22 cellular contexts compared by ENCODE assay signal in genomic region chr2:118279005-118279404, GRCh38.
DNase-seq lines count a peak whose midpoint lies in the region; ATAC-seq and TF ChIP-seq lines count a peak whose summit lies in the region.
"Had no signal": no experiment of that assay in that cellular context is flagged by ENCODE, and none has a peak within 500 bp of the region (broad histone marks: within the 10 kb centered on the region; RNA-seq: fewer than 3 reads in every experiment).

No MANE protein-coding gene starts in this region.

- H3K56ac ChIP-seq in mesendoderm (ENCODE audit: low read length) = no peak overlapping the region

- no peak overlapping the region for H3K4ac ChIP-seq in mesendoderm (ENCODE audit: low read depth, low read length)

- no peak overlapping the region for H3K23ac ChIP-seq in mesendoderm (ENCODE audit: low read length)

- H3K27ac ChIP-seq in breast epithelium (no peak overlapping the region), mesendoderm (ENCODE audit: low read depth, low read length) (no peak overlapping the region), RWPE1 (no peak overlapping the region)
- H3K27ac ChIP-seq: 22Rv1, BLaER1, C4-2B had no signal

- H3K4me3 Mint-ChIP-seq in activated T-cell treated with anti-CD3 and anti-CD28 coated beads, Interleukin-2, amount 50 U/mL, for 4 hours = no peak overlapping the region
- H3K4me3 Mint-ChIP-seq: B cell; CD4-positive, CD25-positive, alpha-beta regulatory T cell; CD8-positive, alpha-beta T cell; GM23338; H9 had no signal

- no peaks in the 10 kb centered on the region for H3K9me3 Mint-ChIP-seq in activated T-cell treated with anti-CD3 and anti-CD28 coated beads, Interleukin-2, amount 50 U/mL, for 4 hours
- H3K9me3 Mint-ChIP-seq: CD8-positive, alpha-beta T cell; GM23338; H9 had no signal

- peaks cover 24% of the 10 kb centered on the region for H3K27me3 Mint-ChIP-seq in activated T-cell treated with anti-CD3 and anti-CD28 coated beads, Interleukin-2, amount 50 U/mL, for 4 hours (ENCODE audit: low read depth)

- no peaks in the 10 kb centered on the region for H3K79me2 ChIP-seq in mesendoderm (ENCODE audit: control insufficient read depth, insufficient read depth, low read length)

- intact Hi-C loops in breast epithelium (cut with DNase I; ENCODE audit: low total_unique reads) (no loop called here), cardiac septum (cut with DNase I) (no loop called here)

- no peak overlapping the region for H4K8ac ChIP-seq in mesendoderm (ENCODE audit: low read depth, low read length)

- H3K79me1 ChIP-seq in mesendoderm (ENCODE audit: low read length) = no peaks in the 10 kb centered on the region

- H3K4me1 ChIP-seq in breast epithelium (no peaks in the 10 kb centered on the region), mesendoderm (ENCODE audit: control insufficient read depth, low read depth, low read length) (peaks cover 12% of the 10 kb centered on the region)
- H3K4me1 ChIP-seq: BLaER1, Caco-2 had no signal

- no peak overlapping the region for H2BK120ac ChIP-seq in mesendoderm (ENCODE audit: low read depth, low read length)

- no peak overlapping the region for H2AK5ac ChIP-seq in mesendoderm (ENCODE audit: low read length)

- no peaks in the 10 kb centered on the region for H3K4me1 Mint-ChIP-seq in activated T-cell treated with anti-CD3 and anti-CD28 coated beads, Interleukin-2, amount 50 U/mL, for 4 hours (ENCODE audit: low read depth)
- H3K4me1 Mint-ChIP-seq: B cell; CD4-positive, CD25-positive, alpha-beta regulatory T cell had no signal

- no peaks in the 10 kb centered on the region for H3K36me3 Mint-ChIP-seq in activated T-cell treated with anti-CD3 and anti-CD28 coated beads, Interleukin-2, amount 50 U/mL, for 4 hours (ENCODE audit: insufficient read depth)
- H3K36me3 Mint-ChIP-seq: CD4-positive, CD25-positive, alpha-beta regulatory T cell; CD8-positive, alpha-beta T cell had no signal

- DNase-seq in T47D (ENCODE audit: low read depth in 1 of 2, low spot score in 1 of 2) (peak; percentile 2 to 5), breast epithelium (ENCODE audit: low spot score in 2 of 2) (no peak), epithelial cell of esophagus (ENCODE audit: low read depth) (peak; percentile 54), mesendoderm (peak; percentile 29), cardiac septum (ENCODE audit: low spot score) (no peak), RWPE1 (ENCODE audit: low spot score) (no peak)
- DNase-seq in activated T-cell treated with anti-CD3 and anti-CD28 coated beads, Interleukin-2, amount 50 U/mL, for 4 hours = no peak
- DNase-seq: Caco-2; CD4-positive, CD25-positive, alpha-beta regulatory T cell; CD8-positive, alpha-beta T cell; DMS153; DND-41; EL; GDM1; H9 had no signal

- no peak overlapping the region for H3K4me3 ChIP-seq in breast epithelium
- no peak overlapping the region for H3K4me3 ChIP-seq in epithelial cell of esophagus (ENCODE audit: low read length)
- H3K4me3 ChIP-seq in mesendoderm (ENCODE audit: low read length) = no peak overlapping the region
- H3K4me3 ChIP-seq: BLaER1, GM12878, GM23338 had no signal

- H3K4me2 ChIP-seq in mesendoderm (ENCODE audit: low read length) = no peak overlapping the region
- H3K4me2 ChIP-seq: BLaER1, GM23338 had no signal

- no peak overlapping the region for H2BK15ac ChIP-seq in mesendoderm (replicated peaks; ENCODE audit: low read depth)

- H4K5ac ChIP-seq in mesendoderm (ENCODE audit: low read length) = no peak overlapping the region

- no peak overlapping the region for H3K9ac ChIP-seq in mesendoderm (ENCODE audit: low read length)
- H3K9ac ChIP-seq: BLaER1 had no signal

- in situ Hi-C loops in T47D (cut with HindIII; ENCODE audit: low pct_unique_long_range_greater_than_20kb, low sequenced_read_pairs) = no loop called here

- no peaks in the 10 kb centered on the region for H3K9me3 ChIP-seq in breast epithelium
- H3K9me3 ChIP-seq: BLaER1, Caco-2 had no signal

- TF ChIP-seq CTCF in breast epithelium (IDR thresholded peaks at IDR 0.05) = no peak
- TF ChIP-seq CTCF in epithelial cell of esophagus (IDR thresholded peaks at IDR 0.05; ENCODE audit: insufficient read depth, low read depth, low read length, missing control alignments) = no peak
- no peak for TF ChIP-seq CTCF in RWPE1 (conservative IDR thresholded peaks at IDR 0.05; ENCODE audit: low read depth)

- H3K18ac ChIP-seq in mesendoderm (ENCODE audit: low read length) = no peak overlapping the region

- CTCF ChIA-PET in RWPE1 (lab: Yijun Ruan, JAX) = interaction anchor here (0.7 kb wide), 1 partner anchor 523 kb away, joined by 3 read pairs; no protein-coding TSS in a partner anchor

- H2BK5ac ChIP-seq in mesendoderm (ENCODE audit: low read length) = no peak overlapping the region

- no CpG with 5 or more reads among the region's 3 CpGs for WGBS in mesendoderm (ENCODE audit: extremely low coverage, insufficient coverage, low lambda C conversion rate)

- H3K36me3 ChIP-seq in breast epithelium (no peaks in the 10 kb centered on the region), mesendoderm (ENCODE audit: control insufficient read depth, insufficient read depth, low read length) (no peaks in the 10 kb centered on the region)
- H3K36me3 ChIP-seq: BLaER1 had no signal

- POLR2A ChIA-PET in RWPE1 (lab: Yijun Ruan, JAX; ENCODE audit: low non-redundant PET) = interaction anchor here (0.5 kb wide), 1 partner anchor 500 kb away, joined by 3 read pairs; no protein-coding TSS in a partner anchor

- peaks cover 0 to 6% of the 10 kb centered on the region in 2 donors for H3K27me3 ChIP-seq in breast epithelium
- H3K27me3 ChIP-seq in mesendoderm (ENCODE audit: insufficient read depth, low read length, poor library complexity) = no peaks in the 10 kb centered on the region
- H3K27me3 ChIP-seq: BLaER1 had no signal

- no peak for TF ChIP-seq POLR2A in breast epithelium (IDR thresholded peaks at IDR 0.05)

- ATAC-seq in activated T-cell treated with anti-CD3 and anti-CD28 coated beads, Interleukin-2, amount 50 U/mL, for 4 hours = no peak
- ATAC-seq: CD8-positive, alpha-beta T cell; GM12878; GM23338; HCT116 had no signal

Comparison
In these comparisons a context has a peak if more than half of its experiments do, and no peak if none do; other contexts are left out.
1. DNase-seq: peak in T47D (2 of 2), epithelial cell of esophagus (single experiment) and mesendoderm (single experiment); none in breast epithelium (0 of 2), cardiac septum (single experiment), activated T-cell treated with anti-CD3 and anti-CD28 coated beads, Interleukin-2, amount 50 U/mL, for 4 hours (single experiment) and RWPE1 (single experiment).